Comparison of ENCODE assay signal across 8 cellular contexts in the genomic region with DNA sequence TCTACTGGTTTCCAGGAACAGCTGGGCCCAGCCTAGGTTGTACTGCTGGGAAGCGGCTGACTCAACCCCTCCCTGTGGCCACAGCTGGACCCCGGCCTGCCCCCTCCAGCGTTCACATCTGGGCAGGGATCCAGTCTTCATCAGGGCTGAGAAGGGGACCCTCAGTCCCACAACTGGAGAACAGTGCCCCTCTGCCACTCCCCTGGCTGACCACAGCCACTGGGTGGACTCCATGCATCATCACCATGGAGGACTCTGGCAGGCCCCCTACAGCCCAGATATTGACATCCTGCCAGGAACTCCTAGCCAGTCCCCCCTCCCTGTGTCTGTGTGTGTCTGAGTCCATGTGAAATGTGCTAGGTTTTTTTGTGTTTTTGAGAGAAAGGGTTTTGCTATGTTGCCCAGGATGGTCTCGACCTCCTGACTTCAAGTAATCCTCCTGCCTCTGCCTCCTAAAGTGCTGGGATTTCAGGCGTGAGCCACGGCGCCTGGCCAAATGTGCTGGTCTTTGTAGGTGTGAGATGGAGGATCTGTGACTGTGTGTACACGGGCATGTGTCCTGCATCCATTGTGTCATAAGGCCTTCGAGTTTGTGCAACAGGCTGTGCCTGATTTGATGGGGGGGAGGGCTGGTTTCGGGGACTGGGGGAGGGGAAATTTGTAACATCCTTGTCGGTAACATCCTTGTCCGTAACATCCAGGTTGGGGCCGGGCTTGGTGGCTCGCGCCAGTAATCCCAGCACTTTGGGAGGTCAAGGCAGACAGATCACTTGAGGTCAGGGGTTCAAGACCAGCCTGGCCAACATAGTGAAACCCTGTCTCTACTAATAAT. TPM values are rescaled to one million over a fixed set of nuclear protein-coding genes. Genes with fewer than 3 reads are reported as not detected.
DNase-seq lines count a peak whose midpoint lies in the region; TF ChIP-seq lines count a peak whose summit lies in the region.

No MANE protein-coding gene starts in this region.

- H3K4me1 ChIP-seq in ES-I3 (ENCODE audit: insufficient read depth, low read length) (peaks cover 4% of the 10 kb centered on the region; the same call in 1 of the 2 replicates), right atrium auricular region (peaks cover 0 to 49% of the 10 kb centered on the region in 2 donors), skeletal muscle tissue (ENCODE audit: control insufficient read depth in 3 of 3, insufficient read depth in 3 of 3, low read length in 3 of 3) (peaks cover 41 to 54% (median 52%) of the 10 kb centered on the region in 3 donors)

- H3K27me3 ChIP-seq in right atrium auricular region (no peaks in the 10 kb centered on the region), skeletal muscle tissue (ENCODE audit: control insufficient read depth in 3 of 3, insufficient read depth in 3 of 3, low read length in 3 of 3) (no peaks in the 10 kb centered on the region)

- H3K9me3 Mint-ChIP-seq in activated naive CD8-positive, alpha-beta T cell treated with anti-CD3 and anti-CD28 coated beads for 36 hours, result no peaks in the 10 kb centered on the region

- H3K36me3 Mint-ChIP-seq in activated naive CD8-positive, alpha-beta T cell treated with anti-CD3 and anti-CD28 coated beads for 36 hours, result no peaks in the 10 kb centered on the region

- H3K4me3 ChIP-seq in right atrium auricular region (peak overlapping the region in 1 of 2 donors; percentile 67), skeletal muscle tissue (ENCODE audit: low read length in 3 of 3) (peak overlapping the region in 1 of 3 donors; percentile 87)

- H3K9ac ChIP-seq in ES-I3 (ENCODE audit: low read depth, low read length) (peak overlapping the region; percentile 66), skeletal muscle tissue (ENCODE audit: low read depth in 1 of 3, low read length in 3 of 3) (peak overlapping the region; percentile 30 to 89 (median 88))

- no peaks in the 10 kb centered on the region for H3K27me3 Mint-ChIP-seq in activated naive CD8-positive, alpha-beta T cell treated with anti-CD3 and anti-CD28 coated beads for 36 hours

- H3K27ac ChIP-seq in right atrium auricular region (peak overlapping the region; percentile 91 to 93), skeletal muscle tissue (ENCODE audit: low read depth, low read length) (peak overlapping the region; percentile 81)

- H3K36me3 ChIP-seq in ES-I3 (ENCODE audit: insufficient read depth, low read length) (no peaks in the 10 kb centered on the region), right atrium auricular region (no peaks in the 10 kb centered on the region), skeletal muscle tissue (ENCODE audit: control insufficient read depth in 3 of 3, insufficient read depth in 3 of 3, low read length in 3 of 3) (peaks cover 0 to 3% (median 0%) of the 10 kb centered on the region in 3 donors)

- peak; percentile 63 for DNase-seq in MV-4-11 (lab: John Stamatoyannopoulos, UW)
- no peak for DNase-seq in activated naive CD8-positive, alpha-beta T cell treated with anti-CD3 and anti-CD28 coated beads for 36 hours
- DNase-seq in right atrium auricular region (ENCODE audit: low spot score), result peak; percentile 80
- DNase-seq in OCI-M2 (lab: John Stamatoyannopoulos, UW; ENCODE audit: unreplicated experiment), result no peak
- DNase-seq in stimulated activated CD4-positive, alpha-beta T cell treated with anti-CD3 and anti-CD28 coated beads, Interleukin-2, amount 100 ng/mL, for 24 hours, result no peak
- DNase-seq in effector CD4-positive, alpha-beta T cell, result no peak

- no peaks in the 10 kb centered on the region for H3K9me3 ChIP-seq in ES-I3 (ENCODE audit: control insufficient read depth, insufficient read depth, low read length)
- no peaks in the 10 kb centered on the region for H3K9me3 ChIP-seq in right atrium auricular region
- H3K9me3 ChIP-seq in skeletal muscle tissue (ENCODE audit: control insufficient read depth in 3 of 3, low read length in 3 of 3), result no peaks in the 10 kb centered on the region

- peak overlapping the region; percentile 80 for H3K4me3 Mint-ChIP-seq in activated naive CD8-positive, alpha-beta T cell treated with anti-CD3 and anti-CD28 coated beads for 36 hours

- no peak for TF ChIP-seq CTCF in right atrium auricular region (IDR thresholded peaks at IDR 0.05)

- H3K4me1 Mint-ChIP-seq in activated naive CD8-positive, alpha-beta T cell treated with anti-CD3 and anti-CD28 coated beads for 36 hours, result peaks cover 26% of the 10 kb centered on the region

- peak overlapping the region; percentile 44 for H3K27ac Mint-ChIP-seq in activated naive CD8-positive, alpha-beta T cell treated with anti-CD3 and anti-CD28 coated beads for 36 hours

RNA-seq across cellular contexts. Expression of a gene that starts 4.0 kb away (rescaled TPM):
- total RNA-seq in activated naive CD8-positive, alpha-beta T cell treated with anti-CD3 and anti-CD28 coated beads for 36 hours, result 10 to 100 TPM; 13.0 to 13.8 TPM
- total RNA-seq in right atrium auricular region (10 to 100 TPM; 11.4 to 12.2 TPM), skeletal muscle tissue (13.6 TPM)

RNA-seq across cellular contexts. Expression of a gene that starts 11.9 kb away (rescaled TPM):
- 100 to 1,000 TPM; 171 to 175 TPM for total RNA-seq in activated naive CD8-positive, alpha-beta T cell treated with anti-CD3 and anti-CD28 coated beads for 36 hours
- total RNA-seq in right atrium auricular region (100 to 1,000 TPM; 321 to 506 TPM), skeletal muscle tissue (31.3 TPM)

RNA-seq across cellular contexts. Expression of a gene that starts 22.2 kb away (rescaled TPM):
- total RNA-seq in activated naive CD8-positive, alpha-beta T cell treated with anti-CD3 and anti-CD28 coated beads for 36 hours, result 100 to 1,000 TPM; 238 to 241 TPM
- 100 to 1,000 TPM; 702 to 859 TPM for total RNA-seq in right atrium auricular region
- total RNA-seq in skeletal muscle tissue, result 207 TPM

RNA-seq across cellular contexts. Expression of a gene that starts 22.5 kb away (rescaled TPM):
- total RNA-seq in activated naive CD8-positive, alpha-beta T cell treated with anti-CD3 and anti-CD28 coated beads for 36 hours, result 10 to 100 TPM; 25.3 to 30.5 TPM
- total RNA-seq in right atrium auricular region (not detected), skeletal muscle tissue (not detected)

RNA-seq across cellular contexts. Expression of a gene that starts 27.0 kb away (rescaled TPM):
- total RNA-seq in activated naive CD8-positive, alpha-beta T cell treated with anti-CD3 and anti-CD28 coated beads for 36 hours, result 10 to 100 TPM; 46.1 to 55.5 TPM
- total RNA-seq in right atrium auricular region (1 to 10 TPM; 3.1 to 4.0 TPM), skeletal muscle tissue (5.7 TPM)

Comparison
In these comparisons a context has a peak if more than half of its experiments do, and no peak if none do; other contexts are left out.
1. DNase-seq: peak in MV-4-11 (single experiment) and right atrium auricular region (single experiment); none in activated naive CD8-positive, alpha-beta T cell treated with anti-CD3 and anti-CD28 coated beads for 36 hours (single experiment), OCI-M2 (single experiment), stimulated activated CD4-positive, alpha-beta T cell treated with anti-CD3 and anti-CD28 coated beads, Interleukin-2, amount 100 ng/mL, for 24 hours (0 of 2) and effector CD4-positive, alpha-beta T cell (single experiment).